ENCODE assay signal across 24 cellular contexts in the genomic region with DNA sequence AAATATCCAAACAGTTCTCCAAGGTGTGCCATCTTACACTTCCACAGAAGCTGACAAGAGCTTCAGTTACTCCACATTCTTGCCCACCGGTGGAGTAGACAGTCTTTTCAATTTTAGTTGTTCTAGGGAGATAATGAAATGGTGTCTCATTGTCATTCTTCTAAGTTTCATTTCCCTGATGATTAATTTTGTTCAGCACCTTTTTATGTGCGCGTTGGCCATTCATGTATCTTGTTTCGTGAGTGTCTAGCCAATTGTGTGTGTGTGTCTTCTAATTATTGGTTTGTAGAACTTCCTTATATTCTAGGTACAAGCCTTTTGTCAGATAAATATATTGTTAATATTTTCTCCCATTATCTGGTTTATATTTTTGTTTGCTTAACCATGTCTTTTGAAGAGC.
"Had no signal": no experiment of that assay in that cellular context is flagged by ENCODE, and none has a peak within 500 bp of the region (broad histone marks: within the 10 kb centered on the region; RNA-seq: fewer than 3 reads in every experiment).

No MANE protein-coding gene starts in this region.

- DNase-seq: activated CD4-positive, alpha-beta memory T cell treated with anti-CD3 and anti-CD28 coated beads, Interleukin-2, amount 10 ng/mL, durations not matched to agents 7 days and 5 days; activated CD4-positive, alpha-beta T cell treated with anti-CD3 and anti-CD28 coated beads for 48 hours; activated CD4-positive, CD25-positive, alpha-beta regulatory T cell; activated CD8-positive, alpha-beta memory T cell treated with anti-CD3 and anti-CD28 coated beads, Interleukin-2, amount 10 ng/mL, durations not matched to agents 7 days and 5 days; activated naive CD4-positive, alpha-beta T cell; amygdala; caudate nucleus; head of caudate nucleus; hippocampal formation; kidney; left colon; naive B cell; nucleus accumbens; pancreas; retina; stimulated activated CD4-positive, alpha-beta T cell treated with anti-CD3 and anti-CD28 coated beads, Interleukin-4, amount 100 ng/mL, for 24 hours; stimulated activated naive CD4-positive, alpha-beta T cell; T-cell; testis; transverse colon had no signal

- H3K4me1 Mint-ChIP-seq: neural crest cell had no signal

- H3K27ac Mint-ChIP-seq: activated CD4-positive, alpha-beta memory T cell treated with anti-CD3 and anti-CD28 coated beads, Interleukin-2, amount 10 ng/mL, durations not matched to agents 7 days and 5 days; activated CD8-positive, alpha-beta memory T cell treated with anti-CD3 and anti-CD28 coated beads, Interleukin-2, amount 10 ng/mL, durations not matched to agents 7 days and 5 days; mesothelial cell of epicardium; T-cell had no signal

- H3K4me3 Mint-ChIP-seq: activated CD4-positive, alpha-beta memory T cell treated with anti-CD3 and anti-CD28 coated beads, Interleukin-2, amount 10 ng/mL, durations not matched to agents 7 days and 5 days; activated CD8-positive, alpha-beta memory T cell treated with anti-CD3 and anti-CD28 coated beads, Interleukin-2, amount 10 ng/mL, durations not matched to agents 7 days and 5 days; mesothelial cell of epicardium; neural crest cell; T-cell had no signal

- H3K9me3 Mint-ChIP-seq: activated CD4-positive, alpha-beta memory T cell treated with anti-CD3 and anti-CD28 coated beads, Interleukin-2, amount 10 ng/mL, durations not matched to agents 7 days and 5 days; mesothelial cell of epicardium; neural crest cell; T-cell had no signal

- H3K36me3 Mint-ChIP-seq: activated CD8-positive, alpha-beta memory T cell treated with anti-CD3 and anti-CD28 coated beads, Interleukin-2, amount 10 ng/mL, durations not matched to agents 7 days and 5 days; mesothelial cell of epicardium; naive B cell; T-cell had no signal

- ATAC-seq: activated CD8-positive, alpha-beta memory T cell treated with anti-CD3 and anti-CD28 coated beads, Interleukin-2, amount 10 ng/mL, durations not matched to agents 7 days and 5 days; gastroesophageal sphincter; left colon; pancreas; sciatic nerve; T-cell had no signal

- H3K27me3 Mint-ChIP-seq: T-cell had no signal
